ENCODE assay signal across 11 cellular contexts in the genomic region with DNA sequence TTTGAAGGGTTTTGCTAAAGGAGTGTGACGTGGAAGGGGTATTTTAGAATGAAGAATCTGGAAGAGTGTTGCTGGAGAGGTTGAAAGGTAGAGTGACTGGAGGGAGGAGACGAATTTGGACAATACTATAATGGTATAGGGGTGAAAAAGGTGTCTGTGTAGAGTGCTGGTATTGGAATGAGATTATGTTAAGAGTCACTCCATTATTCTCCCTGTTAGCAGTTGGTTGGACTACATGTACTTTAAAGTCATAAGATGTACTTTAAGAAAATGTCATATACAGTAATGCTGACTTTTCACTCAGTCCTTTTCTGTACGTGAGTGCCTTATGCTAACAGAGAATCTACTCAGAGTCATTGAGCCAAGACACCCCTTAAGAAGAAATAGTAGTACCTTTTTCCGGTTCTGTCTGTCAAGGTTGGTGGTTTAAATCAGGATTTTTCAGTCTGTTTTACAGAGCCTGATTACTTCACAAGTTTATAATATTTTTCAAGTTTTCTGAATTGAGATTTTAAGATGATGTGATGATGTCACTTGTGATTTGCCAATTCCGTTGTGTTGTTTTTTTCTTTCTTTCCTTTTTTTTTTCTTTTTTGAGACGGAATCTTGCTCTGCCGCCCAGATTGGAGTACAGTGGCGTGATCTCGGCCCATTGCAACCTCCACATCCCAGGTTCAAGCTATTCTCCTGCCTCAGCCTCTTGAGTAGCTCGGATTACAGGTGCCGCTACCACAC.
"Had no signal": no experiment of that assay in that cellular context is flagged by ENCODE, and none has a peak within 500 bp of the region (broad histone marks: within the 10 kb centered on the region; RNA-seq: fewer than 3 reads in every experiment).

No MANE protein-coding gene starts in this region.

- H3K9me3 Mint-ChIP-seq: activated T-helper 17 cell treated with anti-CD3 and anti-CD28 coated beads, Interleukin-2, amount 50 U/mL, for 72 hours; T-helper 2 cell treated with Interferon-gamma antibody and Interleukin-4, amounts not matched to agents 5 μg/mL and 100 μg/mL, for 36 hours had no signal

- H3K4me3 Mint-ChIP-seq: activated T-helper 17 cell treated with anti-CD3 and anti-CD28 coated beads, Interleukin-2, amount 50 U/mL, for 72 hours; T-helper 2 cell treated with Interferon-gamma antibody and Interleukin-4, amounts not matched to agents 5 μg/mL and 100 μg/mL, for 36 hours had no signal

- ATAC-seq: activated T-helper 17 cell treated with anti-CD3 and anti-CD28 coated beads, Interleukin-2, amount 50 U/mL, for 72 hours; gastroesophageal sphincter had no signal

- H3K27me3 ChIP-seq: breast epithelium, gastroesophageal sphincter, transverse colon, vagina had no signal

- H3K36me3 ChIP-seq: breast epithelium, gastroesophageal sphincter, transverse colon, vagina had no signal

- H3K4me3 ChIP-seq: breast epithelium, gastroesophageal sphincter, transverse colon, vagina had no signal

- H3K9me3 ChIP-seq: breast epithelium, gastroesophageal sphincter, transverse colon, vagina had no signal

- H3K27ac ChIP-seq: breast epithelium, gastroesophageal sphincter, transverse colon, vagina had no signal

- H3K4me1 ChIP-seq: breast epithelium, vagina had no signal

- H3K27me3 Mint-ChIP-seq: activated T-helper 17 cell treated with anti-CD3 and anti-CD28 coated beads, Interleukin-2, amount 50 U/mL, for 72 hours had no signal

- H3K27ac Mint-ChIP-seq: activated T-helper 17 cell treated with anti-CD3 and anti-CD28 coated beads, Interleukin-2, amount 50 U/mL, for 72 hours; T-helper 2 cell treated with Interferon-gamma antibody and Interleukin-4, amounts not matched to agents 5 μg/mL and 100 μg/mL, for 36 hours had no signal

- DNase-seq: activated naive CD4-positive, alpha-beta T cell treated with Interleukin-2 at 50 U/mL for 16 hours; anterior cingulate cortex; erythroblast; stimulated activated CD4-positive, alpha-beta T cell treated with anti-CD3 and anti-CD28 coated beads, Interleukin-4, amount 100 ng/mL, for 24 hours; stimulated activated naive CD4-positive, alpha-beta T cell had no signal
